In the genomic region with DNA sequence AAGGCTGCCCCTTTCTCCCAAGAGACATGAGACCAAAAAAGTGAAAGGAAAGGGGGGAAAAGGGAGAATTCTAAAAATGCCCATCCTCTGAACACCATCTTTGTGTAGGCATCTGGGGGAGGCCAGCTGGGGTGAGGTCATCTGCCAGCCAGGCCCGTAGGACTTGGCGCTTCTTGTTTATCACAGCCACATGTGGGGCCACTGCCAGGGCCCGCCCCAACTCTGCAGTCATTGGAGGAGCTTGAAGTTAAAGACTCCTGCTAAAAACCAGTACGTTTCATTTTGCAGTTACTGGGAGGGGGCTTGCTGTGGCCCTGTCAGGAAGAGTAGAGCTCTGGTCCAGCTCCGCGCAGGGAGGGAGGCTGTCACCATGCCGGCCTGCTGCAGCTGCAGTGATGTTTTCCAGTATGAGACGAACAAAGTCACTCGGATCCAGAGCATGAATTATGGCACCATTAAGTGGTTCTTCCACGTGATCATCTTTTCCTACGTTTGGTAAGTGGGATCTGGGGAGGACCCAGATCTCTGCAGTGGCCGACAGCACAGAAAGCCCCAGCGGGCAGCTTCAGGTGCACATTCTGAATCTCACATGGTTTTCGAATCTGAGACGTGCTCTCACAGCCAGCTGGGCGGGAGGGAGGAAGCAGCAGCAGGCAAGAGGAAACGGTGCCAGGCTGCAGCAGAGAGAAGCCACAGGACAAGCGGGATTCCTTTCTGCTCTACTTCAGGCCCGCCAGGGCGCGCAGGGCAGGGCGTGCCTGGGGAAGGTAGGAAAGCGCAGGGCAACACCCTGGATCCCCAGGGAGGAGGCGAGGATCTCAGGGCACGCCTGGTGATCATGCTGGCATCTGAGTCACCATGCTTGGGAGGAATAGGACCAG, we compare ENCODE assay signal across 8 cellular contexts. TPM values are rescaled to one million over a fixed set of nuclear protein-coding genes. Genes with fewer than 3 reads are reported as not detected.
DNase-seq lines count a peak whose midpoint lies in the region; ATAC-seq and FAIRE-seq lines count a peak whose summit lies in the region.

A gene (plus strand): TSS at position 276 of the 881 bp plus-strand sequence. CDS start 95 bp downstream, at position 371.

- H2AFZ ChIP-seq in neuron (ENCODE audit: low read depth, low read length) = peak within 1 kb of the TSS; percentile 37

- 2% methylated on average over 25 of the region's 25 CpGs for WGBS in urinary bladder

- DNase-seq in GM03348 (ENCODE audit: low spot score) (peak; percentile 83), RCC 7860 (ENCODE audit: low spot score) (peak; percentile 49), globus pallidus (ENCODE audit: low spot score) (peak; percentile 99)
- peak; percentile 39 to 69 for DNase-seq in activated naive CD4-positive, alpha-beta T cell treated with anti-CD3 and anti-CD28 coated beads, Interleukin-2, amount 50 U/mL, for 72 hours (ENCODE audit: low spot score in 2 of 2)

- no peak within 1 kb of the TSS for H3K27ac ChIP-seq in urinary bladder (ENCODE audit: low read depth)

- no peaks in the 10 kb centered on the region for H3K9me3 ChIP-seq in neuron (ENCODE audit: low read length)

- H3K36me3 Mint-ChIP-seq in IgD-negative memory B cell = peaks cover 3% of the 10 kb centered on the region
- peaks cover 4 to 12% of the 10 kb centered on the region in 2 donors for H3K36me3 Mint-ChIP-seq in activated naive CD4-positive, alpha-beta T cell treated with anti-CD3 and anti-CD28 coated beads, Interleukin-2, amount 50 U/mL, for 72 hours

- peak within 1 kb of the TSS; percentile 16 for H3K4me3 ChIP-seq in neuron (ENCODE audit: low read length)
- H3K4me3 ChIP-seq in urinary bladder (ENCODE audit: low read depth, low read length) = peak within 1 kb of the TSS; percentile 27

- H3K27me3 ChIP-seq in neuron (ENCODE audit: insufficient read depth, low read length) = peaks cover 12% of the 10 kb centered on the region

- H3K4me1 Mint-ChIP-seq in IgD-negative memory B cell = peaks cover 28 to 46% (median 46%) of the 10 kb centered on the region in 3 donors

- H3K4me1 ChIP-seq in neuron (ENCODE audit: insufficient read depth, low read length) = peaks cover 7% of the 10 kb centered on the region
- H3K4me1 ChIP-seq in urinary bladder (ENCODE audit: insufficient read depth) = no peaks in the 10 kb centered on the region

- H3K4me3 Mint-ChIP-seq in IgD-negative memory B cell = peak within 1 kb of the TSS; percentile 78 to 93 (median 85)

- no peak for FAIRE-seq in RCC 7860 (lab: Jason Lieb, UNC)

- H3K27me3 Mint-ChIP-seq in IgD-negative memory B cell = no peaks in the 10 kb centered on the region

- peaks cover 0 to 1% (median 0%) of the 10 kb centered on the region in 3 donors for H3K9me3 Mint-ChIP-seq in IgD-negative memory B cell
- peaks cover 8 to 9% of the 10 kb centered on the region in 2 donors for H3K9me3 Mint-ChIP-seq in activated naive CD4-positive, alpha-beta T cell treated with anti-CD3 and anti-CD28 coated beads, Interleukin-2, amount 50 U/mL, for 72 hours

- peak; percentile 53 to 54 for ATAC-seq in activated naive CD4-positive, alpha-beta T cell treated with anti-CD3 and anti-CD28 coated beads, Interleukin-2, amount 50 U/mL, for 72 hours
- ATAC-seq in GM21528 (IDR thresholded peaks at IDR 0.05; ENCODE audit: low FRiP score, unreplicated experiment) = no peak

- no peaks in the 10 kb centered on the region for H3K36me3 ChIP-seq in neuron (ENCODE audit: insufficient read depth, low read length)
- H3K36me3 ChIP-seq in urinary bladder (ENCODE audit: insufficient read depth) = no peaks in the 10 kb centered on the region

- H3K27ac Mint-ChIP-seq in IgD-negative memory B cell = peak within 1 kb of the TSS; percentile 22 to 83 (median 33)
- peak within 1 kb of the TSS; percentile 71 to 83 for H3K27ac Mint-ChIP-seq in activated naive CD4-positive, alpha-beta T cell treated with anti-CD3 and anti-CD28 coated beads, Interleukin-2, amount 50 U/mL, for 72 hours

RNA-seq across cellular contexts. Expression of the gene that starts here (rescaled TPM):
- polyA plus RNA-seq in IgD-negative memory B cell = 3.8 TPM
- total RNA-seq in activated naive CD4-positive, alpha-beta T cell treated with anti-CD3 and anti-CD28 coated beads, Interleukin-2, amount 50 U/mL, for 72 hours = 1 to 10 TPM; 1.2 to 7.3 TPM
- 4.0 TPM for total RNA-seq in urinary bladder
- 2.0 TPM for polyA plus RNA-seq in urinary bladder

Comparison
In these comparisons a context has a peak if more than half of its experiments do, and no peak if none do; other contexts are left out.
1. DNase-seq: peak in every context shown above with its lines; median percentile 99 in globus pallidus; 83 in GM03348; 54 in activated naive CD4-positive, alpha-beta T cell treated with anti-CD3 and anti-CD28 coated beads, Interleukin-2, amount 50 U/mL, for 72 hours; 49 in RCC 7860.